23 cellular contexts compared by ENCODE assay signal in the genomic region with DNA sequence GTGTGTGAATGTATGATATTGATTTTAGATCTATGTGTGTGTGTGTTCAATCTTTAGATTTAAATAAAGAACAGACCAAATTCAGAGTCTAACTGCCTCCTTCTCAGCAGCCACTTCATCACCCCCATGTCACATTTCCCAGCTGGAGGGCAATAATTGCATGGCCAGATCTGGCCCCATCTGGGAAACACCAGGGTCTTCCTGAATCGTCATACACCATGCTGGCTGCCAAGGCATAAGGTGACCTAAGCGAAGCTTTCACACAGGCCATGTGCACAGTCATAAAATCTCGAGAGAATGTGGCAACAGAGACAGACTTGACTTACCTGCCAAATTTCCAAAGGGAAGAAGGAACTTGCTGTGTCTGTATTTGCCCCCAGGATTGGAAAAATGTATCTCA. TPM values are rescaled to one million over a fixed set of nuclear protein-coding genes. Genes with fewer than 3 reads are reported as not detected.
"Had no signal": no experiment of that assay in that cellular context is flagged by ENCODE, and none has a peak within 500 bp of the region (broad histone marks: within the 10 kb centered on the region; RNA-seq: fewer than 3 reads in every experiment).

No MANE protein-coding gene starts in this region.

- DNase-seq: activated CD4-positive, alpha-beta T cell treated with anti-CD3 and anti-CD28 coated beads, Interleukin-2, amount 50 U/mL, for 48 hours; activated gamma-delta T cell treated with Interleukin-2 at 50 U/mL for 16 hours; activated T-cell treated with anti-CD3 and anti-CD28 coated beads for 4 hours; adrenal gland; cerebellar nuclear complex; cortex of kidney; effector CD4-positive, alpha-beta T cell; esophagus squamous epithelium; mesendoderm; pancreas; right lobe of liver; spleen; stimulated activated CD4-positive, alpha-beta T cell treated with anti-CD3 and anti-CD28 coated beads, Interleukin-4, amount 100 ng/mL, for 4 hours had no signal

- H3K9me3 ChIP-seq: adrenal gland, esophagus squamous epithelium, neutrophil, pancreas, right lobe of liver, spleen, thoracic aorta had no signal

- ATAC-seq: activated naive CD4-positive, alpha-beta T cell treated with anti-CD3 and anti-CD28 coated beads, Interleukin-2, amount 50 U/mL, for 72 hours; natural killer cell treated with Interleukin-12 subunit alpha and Interleukin-12 subunit beta and Interleukin-15 and Interleukin-18, amount 100 ng/mL, for 72 hours; pancreas; right lobe of liver; stimulated activated memory B cell treated with anti-CD40 and anti-IgM and Interleukin-4, amounts not matched to agents 10 μg/mL and 1 μg/mL and 100 μg/mL, for 72 hours had no signal

- H3K4me1 ChIP-seq: adrenal gland, esophagus squamous epithelium, pancreas, right lobe of liver had no signal

- FAIRE-seq: bronchial epithelial cell, pancreas had no signal

- H3K4me3 ChIP-seq: adrenal gland, esophagus squamous epithelium, pancreas, right lobe of liver, spleen, thoracic aorta had no signal

- H3K27ac ChIP-seq: adrenal gland, esophagus squamous epithelium, neutrophil, pancreas, right lobe of liver, spleen, thoracic aorta had no signal

RNA-seq across cellular contexts. Expression of gene PLAC1, which starts 0.3 kb away (rescaled TPM):
- total RNA-seq: activated naive CD4-positive, alpha-beta T cell treated with anti-CD3 and anti-CD28 coated beads, Interleukin-2, amount 50 U/mL, for 72 hours; activated T-helper 1 cell treated with anti-CD3 and anti-CD28 coated beads, Interleukin-12 subunit alpha, Interleukin-12 subunit beta, Interleukin-2, Interleukin-4 antibody, amounts not matched to agents 30 ng/mL and 10 ng/mL and 1 ng/mL, durations not matched to agents 14 hours and 24 hours and 36 hours; adrenal gland; glomerular endothelial cell; liver; natural killer cell treated with Interleukin-12 subunit alpha and Interleukin-12 subunit beta and Interleukin-15 and Interleukin-18, amount 100 ng/mL, for 72 hours; pancreas; right lobe of liver; spleen; T-helper 2 cell treated with Interferon-gamma antibody and Interleukin-4, amounts not matched to agents 100 ng/mL and 5 ng/mL, for 36 hours; thoracic aorta had no signal
- polyA plus RNA-seq: adrenal gland, liver, spleen had no signal
